30 cellular contexts compared by ENCODE assay signal in the genomic region with DNA sequence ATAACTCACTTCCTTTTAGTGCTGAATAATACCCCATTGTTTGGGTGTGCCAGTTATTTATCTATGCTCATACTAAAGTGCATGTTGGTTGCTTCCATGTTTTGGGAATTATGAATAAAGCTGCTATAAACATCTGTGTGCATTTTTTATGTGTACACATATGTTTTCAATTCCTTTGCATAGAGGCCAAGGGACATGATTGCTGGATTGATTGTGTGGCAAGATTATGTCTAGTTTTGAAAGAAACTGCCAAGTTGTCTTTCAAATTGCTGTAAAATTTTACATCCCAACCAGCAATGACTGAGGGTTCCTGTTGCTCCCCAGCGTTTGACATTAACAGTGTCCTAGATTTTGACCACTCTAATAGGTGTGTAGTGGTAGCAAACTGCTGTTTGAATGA.
"Had no signal": no experiment of that assay in that cellular context is flagged by ENCODE, and none has a peak within 500 bp of the region (broad histone marks: within the 10 kb centered on the region; RNA-seq: fewer than 3 reads in every experiment).

No MANE protein-coding gene starts in this region.

- H3K4me1 Mint-ChIP-seq: activated CD4-positive, alpha-beta T cell treated with anti-CD3 and anti-CD28 coated beads, Interleukin-2, amount 10 ng/mL, durations not matched to agents 7 days and 5 days; activated naive CD8-positive, alpha-beta T cell treated with anti-CD3 and anti-CD28 coated beads, Interleukin-2, amount 10 ng/mL, durations not matched to agents 7 days and 5 days; activated T-helper 17 cell treated with anti-CD3 and anti-CD28 coated beads, Interleukin-2, amount 50 U/mL, for 72 hours; central memory CD8-positive, alpha-beta T cell; T-cell had no signal

- H3K27ac ChIP-seq: RWPE1, SJCRH30, VCaP had no signal

- H3K4me1 ChIP-seq: SJCRH30 had no signal

- H3K36me3 Mint-ChIP-seq: activated CD4-positive, alpha-beta memory T cell treated with anti-CD3 and anti-CD28 coated beads for 36 hours; activated naive CD8-positive, alpha-beta T cell treated with anti-CD3 and anti-CD28 coated beads, Interleukin-2, amount 10 ng/mL, durations not matched to agents 7 days and 5 days; T-cell had no signal

- H3K4me3 ChIP-seq: SJCRH30 had no signal

- DNase-seq: activated CD4-positive, alpha-beta memory T cell treated with anti-CD3 and anti-CD28 coated beads for 36 hours; activated CD4-positive, alpha-beta T cell treated with anti-CD3 and anti-CD28 coated beads, Interleukin-2, amount 10 ng/mL, durations not matched to agents 7 days and 5 days; activated CD4-positive, CD25-positive, alpha-beta regulatory T cell; activated CD8-positive, alpha-beta memory T cell treated with anti-CD3 and anti-CD28 coated beads for 24 hours; activated gamma-delta T cell treated with Interleukin-2 at 50 U/mL for 16 hours; activated naive CD4-positive, alpha-beta T cell treated with anti-CD3 and anti-CD28 coated beads, Interleukin-2, amount 50 U/mL, for 16 hours; activated naive CD8-positive, alpha-beta T cell treated with anti-CD3 and anti-CD28 coated beads, Interleukin-2, amount 10 ng/mL, durations not matched to agents 7 days and 5 days; activated T-cell treated with anti-CD3 and anti-CD28 coated beads for 4 hours; activated T-cell treated with anti-CD3 and anti-CD28 coated beads, Interleukin-2, amount 50 U/mL, for 48 hours; aorta; MM.1S; NCI-H1105; NCI-H1436; NCI-H1694 treated with DMSO at 0.1 percent for 48 hours; NCI-H2029 treated with DMSO at 0.1 percent for 48 hours; NCI-H345; NCI-H510A; NCI-H526 treated with DMSO at 0.1 percent for 48 hours; NCI-H82; OCI-M1; Right ventricle myocardium superior; SJCRH30; T-cell; T-helper 2 cell; T1000 had no signal

- H3K27me3 ChIP-seq: SJCRH30 had no signal

- H3K9me3 ChIP-seq: SJCRH30 had no signal

- H3K27ac Mint-ChIP-seq: activated CD4-positive, alpha-beta memory T cell treated with anti-CD3 and anti-CD28 coated beads for 36 hours; activated CD4-positive, alpha-beta T cell treated with anti-CD3 and anti-CD28 coated beads, Interleukin-2, amount 10 ng/mL, durations not matched to agents 7 days and 5 days; activated naive CD8-positive, alpha-beta T cell treated with anti-CD3 and anti-CD28 coated beads, Interleukin-2, amount 10 ng/mL, durations not matched to agents 7 days and 5 days; activated T-helper 17 cell treated with anti-CD3 and anti-CD28 coated beads, Interleukin-2, amount 50 U/mL, for 72 hours; T-cell had no signal

- H3K9me3 Mint-ChIP-seq: activated CD4-positive, alpha-beta memory T cell treated with anti-CD3 and anti-CD28 coated beads for 36 hours; activated CD4-positive, alpha-beta T cell treated with anti-CD3 and anti-CD28 coated beads, Interleukin-2, amount 10 ng/mL, durations not matched to agents 7 days and 5 days; activated naive CD8-positive, alpha-beta T cell treated with anti-CD3 and anti-CD28 coated beads, Interleukin-2, amount 10 ng/mL, durations not matched to agents 7 days and 5 days; activated T-helper 17 cell treated with anti-CD3 and anti-CD28 coated beads, Interleukin-2, amount 50 U/mL, for 72 hours; central memory CD8-positive, alpha-beta T cell; T-cell had no signal

- H3K27me3 Mint-ChIP-seq: activated CD4-positive, alpha-beta T cell treated with anti-CD3 and anti-CD28 coated beads, Interleukin-2, amount 10 ng/mL, durations not matched to agents 7 days and 5 days; activated naive CD8-positive, alpha-beta T cell treated with anti-CD3 and anti-CD28 coated beads, Interleukin-2, amount 10 ng/mL, durations not matched to agents 7 days and 5 days; central memory CD8-positive, alpha-beta T cell had no signal

- H3K36me3 ChIP-seq: SJCRH30 had no signal

- H3K4me3 Mint-ChIP-seq: activated CD4-positive, alpha-beta memory T cell treated with anti-CD3 and anti-CD28 coated beads for 36 hours; activated CD4-positive, alpha-beta T cell treated with anti-CD3 and anti-CD28 coated beads, Interleukin-2, amount 10 ng/mL, durations not matched to agents 7 days and 5 days; activated naive CD8-positive, alpha-beta T cell treated with anti-CD3 and anti-CD28 coated beads, Interleukin-2, amount 10 ng/mL, durations not matched to agents 7 days and 5 days; activated T-helper 17 cell treated with anti-CD3 and anti-CD28 coated beads, Interleukin-2, amount 50 U/mL, for 72 hours; central memory CD8-positive, alpha-beta T cell; T-cell had no signal

- ATAC-seq: activated T-helper 17 cell treated with anti-CD3 and anti-CD28 coated beads, Interleukin-2, amount 50 U/mL, for 72 hours; Panc1; T-cell had no signal
